10 cellular contexts compared by ENCODE assay signal in genomic region chr19:42202290-42202867, GRCh38. TPM values are rescaled to one million over a fixed set of nuclear protein-coding genes. Genes with fewer than 3 reads are reported as not detected.
A peak's percentile ranks its signal among the peaks of the same experiment; 100 is the strongest.
DNase-seq lines count a peak whose midpoint lies in the region; ATAC-seq, FAIRE-seq and TF ChIP-seq lines count a peak whose summit lies in the region.
"Had no signal": no experiment of that assay in that cellular context is flagged by ENCODE, and none has a peak within 500 bp of the region (broad histone marks: within the 10 kb centered on the region; RNA-seq: fewer than 3 reads in every experiment).

No MANE protein-coding gene starts in this region.

- peaks cover 85% of the 10 kb centered on the region for H3K4me1 Mint-ChIP-seq in activated T-cell treated with anti-CD3 and anti-CD28 coated beads, Interleukin-2, amount 50 U/mL, for 24 hours (ENCODE audit: low read depth)
- peaks cover 75% of the 10 kb centered on the region for H3K4me1 Mint-ChIP-seq in T-helper 17 cell

- peaks cover 94% of the 10 kb centered on the region for H3K36me3 Mint-ChIP-seq in activated T-cell treated with anti-CD3 and anti-CD28 coated beads, Interleukin-2, amount 50 U/mL, for 24 hours (ENCODE audit: low read depth)
- H3K36me3 Mint-ChIP-seq in T-helper 17 cell (ENCODE audit: low read depth) = peaks cover 20% of the 10 kb centered on the region

- in situ Hi-C loops in GM13977 (cut with MboI; ENCODE audit: low pct_unique_long_range_greater_than_20kb, low sequenced_read_pairs, unreplicated experiment) = no loop called here

- no peaks in the 10 kb centered on the region for H3K27me3 Mint-ChIP-seq in activated T-cell treated with anti-CD3 and anti-CD28 coated beads, Interleukin-2, amount 50 U/mL, for 24 hours
- no peaks in the 10 kb centered on the region for H3K27me3 Mint-ChIP-seq in T-helper 17 cell

- H3K9ac ChIP-seq in kidney (ENCODE audit: low read length in 2 of 2) = no peak overlapping the region
- H3K9ac ChIP-seq: SK-N-SH had no signal

- no peak for ATAC-seq in T-helper 17 cell

- no peaks in the 10 kb centered on the region for H3K9me3 Mint-ChIP-seq in activated T-cell treated with anti-CD3 and anti-CD28 coated beads, Interleukin-2, amount 50 U/mL, for 24 hours

- H3K27ac Mint-ChIP-seq in activated T-cell treated with anti-CD3 and anti-CD28 coated beads, Interleukin-2, amount 50 U/mL, for 24 hours = peak overlapping the region; percentile 96
- peak overlapping the region; percentile 95 for H3K27ac Mint-ChIP-seq in T-helper 17 cell

- H3K27ac ChIP-seq in kidney (ENCODE audit: low read depth in 2 of 2, low read length in 2 of 2) (no peak overlapping the region), substantia nigra (ENCODE audit: low read depth, low read length, poor library complexity, severe bottlenecking) (peak overlapping the region; percentile 31)

- H3K9me3 ChIP-seq in T-helper 17 cell (ENCODE audit: control insufficient read depth, low read length, poor library complexity, severe bottlenecking) (no peaks in the 10 kb centered on the region), kidney (ENCODE audit: control insufficient read depth in 1 of 2, low read length in 2 of 2) (no peaks in the 10 kb centered on the region)
- H3K9me3 ChIP-seq: SK-N-SH had no signal

- peaks cover 0 to 4% of the 10 kb centered on the region in 2 donors for H3K4me1 ChIP-seq in kidney (ENCODE audit: control insufficient read depth in 1 of 2, insufficient read depth in 1 of 2, low read depth in 1 of 2, low read length in 2 of 2)

- peaks cover 36 to 58% of the 10 kb centered on the region in 2 donors for H3K36me3 ChIP-seq in kidney (ENCODE audit: control insufficient read depth in 1 of 2, insufficient read depth in 2 of 2, low read length in 2 of 2)

- FAIRE-seq in kidney (lab: Jason Lieb, UNC) = no peak

- H3K4me3 Mint-ChIP-seq in activated T-cell treated with anti-CD3 and anti-CD28 coated beads, Interleukin-2, amount 50 U/mL, for 24 hours = peak overlapping the region; percentile 24
- H3K4me3 Mint-ChIP-seq in T-helper 17 cell = peak overlapping the region; percentile 93

- no peak overlapping the region for H3K4me3 ChIP-seq in kidney (ENCODE audit: low read length in 2 of 2)

- DNase-seq in activated T-cell treated with anti-CD3 and anti-CD28 coated beads, Interleukin-2, amount 50 U/mL, for 24 hours = no peak
- DNase-seq in activated T-cell treated with anti-CD3 and anti-CD28 coated beads for 4 hours = no peak
- DNase-seq in T-helper 17 cell = no peak
- peak; percentile 20 for DNase-seq in kidney
- DNase-seq in substantia nigra (lab: John Stamatoyannopoulos, UW) = no peak
- DNase-seq in NCI-H2081 (lab: John Stamatoyannopoulos, UW) = no peak
- DNase-seq in HuH-7.5 (ENCODE audit: low spot score) = no peak
- no peak for DNase-seq in GM13977 (ENCODE audit: low spot score)
- DNase-seq: NCI-H1436 treated with DMSO at 0.1 percent for 48 hours, SK-N-SH had no signal

- intact Hi-C loops in kidney (cut with DNase I) = no loop called here

- TF ChIP-seq CTCF in kidney (IDR thresholded peaks at IDR 0.05; ENCODE audit: borderline replicate concordance, extremely low read depth, insufficient read depth) = no peak
- TF ChIP-seq CTCF in GM13977 (IDR thresholded peaks at IDR 0.05; ENCODE audit: extremely low read depth, insufficient read depth, missing control alignments) = no peak

RNA-seq across cellular contexts. Expression of gene DEDD2, which starts 15.1 kb away (rescaled TPM):
- 10 to 100 TPM; 72.1 to 89.9 TPM for total RNA-seq in T-helper 17 cell
- total RNA-seq in kidney = 26.1 TPM
- polyA plus RNA-seq in kidney (ENCODE audit: insufficient read depth, low read depth, low replicate concordance) = 36.3 TPM

RNA-seq across cellular contexts. Expression of gene ZNF526, which starts 17.7 kb away (rescaled TPM):
- total RNA-seq in T-helper 17 cell (1 to 10 TPM; 6.7 to 7.5 TPM), kidney (11.6 TPM)
- 2.6 TPM for polyA plus RNA-seq in kidney (ENCODE audit: insufficient read depth, low read depth, low replicate concordance)

RNA-seq across cellular contexts. Expression of gene GSK3A, which starts 40.0 kb away (rescaled TPM):
- total RNA-seq in T-helper 17 cell (10 to 100 TPM; 27.7 to 28.1 TPM), kidney (39.2 TPM)
- 57.3 TPM for polyA plus RNA-seq in kidney (ENCODE audit: insufficient read depth, low read depth, low replicate concordance)

RNA-seq across cellular contexts. Expression of gene ERF, which starts 52.5 kb away (rescaled TPM):
- total RNA-seq in T-helper 17 cell = 10 to 100 TPM; 75.8 to 82.1 TPM
- 61.2 TPM for total RNA-seq in kidney
- polyA plus RNA-seq in kidney (ENCODE audit: insufficient read depth, low read depth, low replicate concordance) = 31.1 TPM
